Comparison of ENCODE assay signal across 13 cellular contexts in the genomic region with DNA sequence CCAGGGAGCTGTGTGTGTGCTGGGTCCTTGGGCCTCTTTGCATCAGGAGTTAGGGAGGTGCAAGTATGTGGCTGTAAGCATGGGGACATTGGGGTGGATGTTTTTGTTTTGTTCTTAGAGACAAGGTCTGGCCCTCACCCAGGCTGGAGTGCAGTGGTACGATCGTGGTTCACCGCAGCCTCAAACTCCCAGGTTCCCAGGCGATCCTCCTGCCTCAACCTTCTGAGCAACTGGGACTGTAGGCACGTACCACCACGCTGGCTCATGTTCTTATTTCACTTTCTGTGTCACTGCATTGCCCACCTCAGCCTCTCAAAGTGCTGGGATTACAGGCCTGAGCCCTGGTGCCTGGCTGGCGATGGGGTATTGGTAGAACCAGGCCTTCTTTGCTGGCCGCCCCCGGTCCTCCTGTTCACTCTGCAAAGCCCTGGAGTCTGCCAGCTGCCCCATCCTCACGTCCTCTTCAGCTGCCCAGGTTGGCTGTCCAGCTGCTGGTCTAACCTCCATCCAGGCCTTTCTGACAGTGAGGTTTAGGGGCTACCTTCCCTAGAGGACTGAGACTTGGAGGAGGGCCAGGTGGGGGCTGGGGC. TPM values are rescaled to one million over a fixed set of nuclear protein-coding genes. Genes with fewer than 3 reads are reported as not detected.
A peak's percentile ranks its signal among the peaks of the same experiment; 100 is the strongest.
DNase-seq lines count a peak whose midpoint lies in the region; FAIRE-seq and TF ChIP-seq lines count a peak whose summit lies in the region.
"Had no signal": no experiment of that assay in that cellular context is flagged by ENCODE, and none has a peak within 500 bp of the region (broad histone marks: within the 10 kb centered on the region; RNA-seq: fewer than 3 reads in every experiment).

No MANE protein-coding gene starts in this region.

- no peaks in the 10 kb centered on the region for H3K9me3 ChIP-seq in BLaER1
- no peaks in the 10 kb centered on the region; a peak in 1 of 4 replicates for H3K9me3 ChIP-seq in H1 (ENCODE audit: insufficient read depth in 2 of 2, low read depth in 1 of 2, low read length in 1 of 2)
- H3K9me3 ChIP-seq in neural progenitor cell (ENCODE audit: low read depth) = no peaks in the 10 kb centered on the region
- H3K9me3 ChIP-seq in OCI-LY7 (ENCODE audit: low read length) = no peaks in the 10 kb centered on the region

- no TSS peak for BruUV-seq in OCI-LY7 (replicated peaks; lab: Mats Ljungman, UMichigan)

- TF ChIP-seq CTCF in NB4 (IDR thresholded peaks at IDR 0.05; ENCODE audit: low read depth, low read length) = no peak
- TF ChIP-seq CTCF in H1 (IDR thresholded peaks at IDR 0.05; ENCODE audit: control extremely low read depth in 1 of 3, insufficient read depth in 1 of 3, low read depth in 1 of 3, low read length in 3 of 3) = no peak
- no peak for TF ChIP-seq CTCF in neural progenitor cell (IDR thresholded peaks at IDR 0.05)
- TF ChIP-seq CTCF in OCI-LY7 (conservative IDR thresholded peaks at IDR 0.05; ENCODE audit: low read length) = no peak

- H2BK5ac ChIP-seq in H1 (ENCODE audit: low read depth, low read length) = peak overlapping the region; percentile 49; the same call in 1 of the 2 replicates

- H3K4me3 Mint-ChIP-seq in neural progenitor cell = no peak overlapping the region
- no peak overlapping the region for H3K4me3 Mint-ChIP-seq in activated naive CD4-positive, alpha-beta T cell treated with anti-CD3 and anti-CD28 coated beads for 36 hours
- H3K4me3 Mint-ChIP-seq: activated CD4-positive, alpha-beta T cell treated with anti-CD3 and anti-CD28 coated beads, Interleukin-2, amount 10 ng/mL, durations not matched to agents 24 days and 14 days; activated T-helper 1 cell treated with anti-CD3 and anti-CD28 coated beads, Interleukin-12 subunit alpha, Interleukin-12 subunit beta, Interleukin-2, Interleukin-4 antibody, amounts not matched to agents 30 ng/mL and 10 ng/mL and 1 ng/mL, durations not matched to agents 14 hours and 24 hours and 36 hours had no signal

- H3K27ac ChIP-seq in BLaER1 (peak overlapping the region; percentile 80), H1 (ENCODE audit: low read depth, low read length) (no peak overlapping the region), neural progenitor cell (peak overlapping the region; percentile 60), OCI-LY7 (ENCODE audit: low read depth, low read length, poor library complexity, severe bottlenecking) (no peak overlapping the region)
- H3K27ac ChIP-seq: hepatocyte had no signal

- H3K36me3 ChIP-seq in BLaER1 (no peaks in the 10 kb centered on the region), H1 (ENCODE audit: control insufficient read depth in 2 of 4, insufficient read depth in 4 of 4, low read length in 3 of 4) (no peaks in the 10 kb centered on the region), neural progenitor cell (no peaks in the 10 kb centered on the region), OCI-LY7 (ENCODE audit: insufficient read depth, low read length) (no peaks in the 10 kb centered on the region)

- no peak for TF ChIP-seq POLR2A in NB4 (IDR thresholded peaks at IDR 0.05; ENCODE audit: extremely low read depth, insufficient read length)
- no peak for TF ChIP-seq POLR2A in H1 (IDR thresholded peaks at IDR 0.05; ENCODE audit: control extremely low read depth in 1 of 2, low read depth in 2 of 2, low read length in 2 of 2)

- H2BK15ac ChIP-seq in H1 (ENCODE audit: low read length) = no peak overlapping the region

- no peak overlapping the region for H3K18ac ChIP-seq in H1 (ENCODE audit: extremely low read depth, low read length)

- peaks cover 26% of the 10 kb centered on the region for H3K4me1 Mint-ChIP-seq in neural progenitor cell
- H3K4me1 Mint-ChIP-seq in activated naive CD4-positive, alpha-beta T cell treated with anti-CD3 and anti-CD28 coated beads for 36 hours (ENCODE audit: low read depth) = peaks cover 2% of the 10 kb centered on the region

- no peak overlapping the region for H4K91ac ChIP-seq in H1 (replicated peaks; ENCODE audit: insufficient read length, low read length)

- no peaks in the 10 kb centered on the region for H3K23me2 ChIP-seq in H1 (ENCODE audit: low read depth, low read length)

- peak; percentile 55 for DNase-seq in NB4 (ENCODE audit: low read depth)
- DNase-seq in H1 (ENCODE audit: low read depth in 1 of 2, low spot score in 2 of 2) = no peak
- DNase-seq in neural progenitor cell (ENCODE audit: low spot score) = no peak
- no peak for DNase-seq in activated naive CD4-positive, alpha-beta T cell treated with anti-CD3 and anti-CD28 coated beads for 36 hours
- no peak for DNase-seq in OCI-LY7 (ENCODE audit: low spot score)
- no peak for DNase-seq in LoVo (ENCODE audit: low spot score)
- DNase-seq in stimulated activated CD4-positive, alpha-beta T cell treated with anti-CD3 and anti-CD28 coated beads, Interleukin-4, amount 100 ng/mL, for 1 hour = no peak
- DNase-seq: activated CD4-positive, alpha-beta T cell treated with anti-CD3 and anti-CD28 coated beads, Interleukin-2, amount 10 ng/mL, durations not matched to agents 24 days and 14 days; SW 1271 had no signal

- CTCF ChIA-PET in H1 (lab: Charles Lee; ENCODE audit: partially characterized antibody) = no interaction called here
- CTCF ChIA-PET in activated naive CD4-positive, alpha-beta T cell treated with anti-CD3 and anti-CD28 coated beads for 36 hours (lab: Charles Lee) = no interaction called here
- CTCF ChIA-PET in OCI-LY7 (lab: Charles Lee; ENCODE audit: unreplicated experiment) = no interaction called here

- intact Hi-C loops in activated naive CD4-positive, alpha-beta T cell treated with anti-CD3 and anti-CD28 coated beads for 36 hours (cut with micrococcal nuclease) = no loop called here
- intact Hi-C loops in OCI-LY7 (cut with micrococcal nuclease; ENCODE audit: unreplicated experiment) = no loop called here

- 0 out of 2 replicates have a peak overlapping the region, but pooled peaks have one; percentile 60 for H2BK12ac ChIP-seq in H1 (ENCODE audit: low read depth, low read length)

- no peaks in the 10 kb centered on the region for H3F3A ChIP-seq in neural progenitor cell (ENCODE audit: low read depth)

- no peak overlapping the region for H3K14ac ChIP-seq in H1 (ENCODE audit: insufficient read length)

- peaks cover 0 to 5% of the 10 kb centered on the region in 2 experiments; a peak in 1 of 4 replicates for H3K79me2 ChIP-seq in H1 (ENCODE audit: control insufficient read depth in 1 of 2, insufficient read depth in 2 of 2, low read length in 2 of 2)
- no peaks in the 10 kb centered on the region for H3K79me2 ChIP-seq in neural progenitor cell (ENCODE audit: low read depth)
- peaks cover 11% of the 10 kb centered on the region; the same call in 1 of the 2 replicates for H3K79me2 ChIP-seq in OCI-LY7 (ENCODE audit: insufficient read depth, low read depth, low read length)

- peaks cover 2% of the 10 kb centered on the region for H3K36me3 Mint-ChIP-seq in neural progenitor cell
- no peaks in the 10 kb centered on the region for H3K36me3 Mint-ChIP-seq in activated naive CD4-positive, alpha-beta T cell treated with anti-CD3 and anti-CD28 coated beads for 36 hours (ENCODE audit: low read depth)

- H3K4me1 ChIP-seq in BLaER1 = peaks cover 81% of the 10 kb centered on the region
- no peaks in the 10 kb centered on the region; a peak in 1 of 7 replicates for H3K4me1 ChIP-seq in H1 (replicated peaks in 1 of 4; ENCODE audit: control insufficient read depth in 3 of 4, insufficient read depth in 4 of 4, low read length in 3 of 4)
- peaks cover 16% of the 10 kb centered on the region for H3K4me1 ChIP-seq in neural progenitor cell
- peaks cover 11% of the 10 kb centered on the region for H3K4me1 ChIP-seq in OCI-LY7 (ENCODE audit: insufficient read depth, low read length, poor library complexity, severe bottlenecking)

- 0 out of 2 replicates have a peak, but pooled peaks cover 2% of the 10 kb centered on the region for H3K79me1 ChIP-seq in H1 (ENCODE audit: low read depth, low read length)

- H2AFZ ChIP-seq in H1 (ENCODE audit: low read length) (no peak overlapping the region), neural progenitor cell (replicated peaks) (no peak overlapping the region), OCI-LY7 (ENCODE audit: low read length) (no peak overlapping the region)
- H2AFZ ChIP-seq: hepatocyte had no signal

- peak overlapping the region; percentile 87 for H3K4me2 ChIP-seq in BLaER1
- H3K4me2 ChIP-seq in H1 (ENCODE audit: insufficient read depth in 1 of 2, low read depth in 2 of 2, low read length in 2 of 2) = no peak overlapping the region
- H3K4me2 ChIP-seq in neural progenitor cell = peak overlapping the region; percentile 29
- no peak overlapping the region for H3K4me2 ChIP-seq in OCI-LY7 (ENCODE audit: low read length)
- H3K4me2 ChIP-seq: hepatocyte had no signal

- H3K27me3 Mint-ChIP-seq in neural progenitor cell (ENCODE audit: insufficient read depth, low read depth) = peaks cover 2% of the 10 kb centered on the region
- no peaks in the 10 kb centered on the region for H3K27me3 Mint-ChIP-seq in activated naive CD4-positive, alpha-beta T cell treated with anti-CD3 and anti-CD28 coated beads for 36 hours (ENCODE audit: low read depth)
- H3K27me3 Mint-ChIP-seq: activated CD4-positive, alpha-beta T cell treated with anti-CD3 and anti-CD28 coated beads, Interleukin-2, amount 10 ng/mL, durations not matched to agents 24 days and 14 days had no signal

- WGBS in H1 (ENCODE audit: extremely low coverage in 1 of 2, insufficient coverage in 1 of 2, insufficient read length in 1 of 2, insufficient replicate concordance in 2 of 2, low coverage in 1 of 2, low lambda C conversion rate in 2 of 2, missing lambda C conversion rate in 1 of 2), 2 experiments = 88% methylated on average over 10 of the region's 10 CpGs; no CpG with 5 or more reads in 1 of the 2 experiments

- no peak for TF ChIP-seq EP300 in H1 (IDR thresholded peaks at IDR 0.05; ENCODE audit: borderline replicate concordance in 1 of 2, low read depth in 2 of 2, low read length in 2 of 2)

- H3K4ac ChIP-seq in H1 (replicated peaks; ENCODE audit: insufficient read length, low read depth, low read length) = no peak overlapping the region

- H2BK120ac ChIP-seq in H1 (replicated peaks; ENCODE audit: low read depth, low read length) = no peak overlapping the region

- H4K20me1 ChIP-seq in BLaER1 (peaks cover 56% of the 10 kb centered on the region), H1 (replicated peaks in 1 of 2; ENCODE audit: control insufficient read depth in 1 of 2, insufficient read depth in 2 of 2, low read length in 2 of 2) (no peaks in the 10 kb centered on the region), neural progenitor cell (ENCODE audit: low read depth) (peaks cover 10% of the 10 kb centered on the region), OCI-LY7 (ENCODE audit: insufficient read depth, low read length) (no peaks in the 10 kb centered on the region; the same call in 1 of the 2 replicates)

- peak overlapping the region; percentile 60 for H3K27ac Mint-ChIP-seq in neural progenitor cell
- H3K27ac Mint-ChIP-seq in activated naive CD4-positive, alpha-beta T cell treated with anti-CD3 and anti-CD28 coated beads for 36 hours = no peak overlapping the region
- H3K27ac Mint-ChIP-seq: activated CD4-positive, alpha-beta T cell treated with anti-CD3 and anti-CD28 coated beads, Interleukin-2, amount 10 ng/mL, durations not matched to agents 24 days and 14 days; activated T-helper 1 cell treated with anti-CD3 and anti-CD28 coated beads, Interleukin-12 subunit alpha, Interleukin-12 subunit beta, Interleukin-2, Interleukin-4 antibody, amounts not matched to agents 30 ng/mL and 10 ng/mL and 1 ng/mL, durations not matched to agents 14 hours and 24 hours and 36 hours had no signal

- peak overlapping the region; percentile 75 for H3K9ac ChIP-seq in BLaER1
- no peak overlapping the region for H3K9ac ChIP-seq in H1 (replicated peaks in 1 of 4; ENCODE audit: extremely low read depth in 1 of 4, low read depth in 3 of 4, low read length in 3 of 4)
- H3K9ac ChIP-seq in neural progenitor cell = peak overlapping the region; percentile 23

- H3K4me3 ChIP-seq in BLaER1 = peak overlapping the region; percentile 43
- no peak overlapping the region for H3K4me3 ChIP-seq in NB4 (ENCODE audit: low read depth, low read length)
- H3K4me3 ChIP-seq in H1 (ENCODE audit: extremely low read depth in 1 of 4, insufficient read depth in 2 of 4, low read depth in 3 of 4, low read length in 4 of 4) = no peak overlapping the region
- no peak overlapping the region for H3K4me3 ChIP-seq in neural progenitor cell
- no peak overlapping the region for H3K4me3 ChIP-seq in OCI-LY7 (ENCODE audit: low read depth, low read length, poor library complexity, severe bottlenecking)
- H3K4me3 ChIP-seq: hepatocyte had no signal

- H4K8ac ChIP-seq in H1 (ENCODE audit: extremely low read depth, insufficient read depth, low read length) = no peak overlapping the region

- H4K5ac ChIP-seq in H1 (ENCODE audit: insufficient read length, low read depth, low read length) = no peak overlapping the region

- no peak overlapping the region for H2AK5ac ChIP-seq in H1 (ENCODE audit: low read depth, low read length)

- no peak overlapping the region for H2BK20ac ChIP-seq in H1 (ENCODE audit: low read length)

- POLR2A ChIA-PET in H1 (lab: Charles Lee; ENCODE audit: partially characterized antibody) (interaction anchor here (0.9 to 2.0 kb wide), 2 partner anchors 8 to 27 kb away, joined by 3 to 5 read pairs; no protein-coding TSS in a partner anchor), OCI-LY7 (lab: Charles Lee) (no interaction called here)

- H3K23ac ChIP-seq in H1 (ENCODE audit: insufficient read length) = no peak overlapping the region

- H3K27me3 ChIP-seq in BLaER1 = no peaks in the 10 kb centered on the region
- H3K27me3 ChIP-seq in H1 (replicated peaks in 1 of 4; ENCODE audit: control insufficient read depth in 3 of 4, extremely low read depth in 1 of 4, insufficient read depth in 3 of 4, low read length in 3 of 4) = no peaks in the 10 kb centered on the region
- no peaks in the 10 kb centered on the region for H3K27me3 ChIP-seq in neural progenitor cell
- H3K27me3 ChIP-seq: hepatocyte had no signal

- no peak overlapping the region for H3K56ac ChIP-seq in H1 (replicated peaks; ENCODE audit: insufficient read length, low read depth, low read length)

- H3K9me2 ChIP-seq in OCI-LY7 (ENCODE audit: insufficient read depth, low read length) = no peaks in the 10 kb centered on the region

- no peaks in the 10 kb centered on the region for H3K9me3 Mint-ChIP-seq in neural progenitor cell
- H3K9me3 Mint-ChIP-seq in activated naive CD4-positive, alpha-beta T cell treated with anti-CD3 and anti-CD28 coated beads for 36 hours = no peaks in the 10 kb centered on the region
- H3K9me3 Mint-ChIP-seq: activated CD4-positive, alpha-beta T cell treated with anti-CD3 and anti-CD28 coated beads, Interleukin-2, amount 10 ng/mL, durations not matched to agents 24 days and 14 days; activated T-helper 1 cell treated with anti-CD3 and anti-CD28 coated beads, Interleukin-12 subunit alpha, Interleukin-12 subunit beta, Interleukin-2, Interleukin-4 antibody, amounts not matched to agents 30 ng/mL and 10 ng/mL and 1 ng/mL, durations not matched to agents 14 hours and 24 hours and 36 hours had no signal

- FAIRE-seq in H1 (lab: Jason Lieb, UNC) = no peak
- FAIRE-seq: endothelial cell of umbilical vein had no signal

- no peak for TF ChIP-seq RAD21 in H1 (IDR thresholded peaks at IDR 0.05 in 1 of 2, conservative IDR thresholded peaks at IDR 0.05 in 1 of 2; ENCODE audit: low read depth in 2 of 2, low read length in 2 of 2)

RNA-seq across cellular contexts. Expression of a gene that starts 0.9 kb away (rescaled TPM):
- 20.5 and 25.6 TPM in 2 replicates for total RNA-seq in H1 (2021; fragmentation: NEBNext Ultra II Directional; extraction: Animal tissue kit (Norgen Biotek cat#: 25700))
- 7.9 and 8.6 TPM in 2 replicates for polyA plus RNA-seq in H1 (2011; rRNA removed)
- 9.2 TPM for polyA plus RNA-seq in H1 (2011; cell fraction: cytosol; rRNA removed)
- polyA plus RNA-seq in H1 (2011; cell fraction: nucleus; rRNA removed) = 18.3 TPM
- polyA plus RNA-seq in H1 (2012, experiment 1 of 2) = 14.3 to 23.8 TPM (median 16.0 TPM) in 4 replicates
- 5.4 TPM for polyA plus RNA-seq in H1 (2012, experiment 2 of 2)
- polyA plus RNA-seq in H1 (2013, experiment 1 of 2) = 10.3 TPM
- polyA plus RNA-seq in H1 (2013, experiment 2 of 2) = 9.8 TPM
- polyA minus RNA-seq in H1 (2011; rRNA and poly(A)+ RNA removed) = 12.8 and 15.9 TPM in 2 replicates
- 8.7 TPM for polyA minus RNA-seq in H1 (2011; cell fraction: cytosol; rRNA and poly(A)+ RNA removed)
- 8.7 TPM for polyA minus RNA-seq in H1 (2011; cell fraction: nucleus; rRNA and poly(A)+ RNA removed)
- 30.2 and 32.2 TPM in 2 replicates for total RNA-seq in neural progenitor cell (ENCODE audit: low replicate concordance)
- total RNA-seq in activated naive CD4-positive, alpha-beta T cell treated with anti-CD3 and anti-CD28 coated beads for 36 hours = 10 to 100 TPM; 34.3 to 35.4 TPM
- total RNA-seq in OCI-LY7 (2014; rRNA removed; shearing (Covaris generic)) = 40.7 and 52.4 TPM in 2 replicates
- total RNA-seq in OCI-LY7 (2022) = 32.8 and 46.9 TPM in 2 replicates

Comparison
In these comparisons a context has a peak if more than half of its experiments do, and no peak if none do; other contexts are left out.
1. H3K27ac ChIP-seq: peak in BLaER1 (single experiment) and neural progenitor cell (single experiment); none in H1 (single experiment) and OCI-LY7 (single experiment).
2. H3K4me2 ChIP-seq: peak in BLaER1 (single experiment) and neural progenitor cell (single experiment); none in H1 (0 of 2) and OCI-LY7 (single experiment).
3. H3K9ac ChIP-seq: peak in BLaER1 (single experiment) and neural progenitor cell (single experiment); none in H1 (0 of 4).